Comparison of ENCODE assay signal across 10 cellular contexts in the genomic region with DNA sequence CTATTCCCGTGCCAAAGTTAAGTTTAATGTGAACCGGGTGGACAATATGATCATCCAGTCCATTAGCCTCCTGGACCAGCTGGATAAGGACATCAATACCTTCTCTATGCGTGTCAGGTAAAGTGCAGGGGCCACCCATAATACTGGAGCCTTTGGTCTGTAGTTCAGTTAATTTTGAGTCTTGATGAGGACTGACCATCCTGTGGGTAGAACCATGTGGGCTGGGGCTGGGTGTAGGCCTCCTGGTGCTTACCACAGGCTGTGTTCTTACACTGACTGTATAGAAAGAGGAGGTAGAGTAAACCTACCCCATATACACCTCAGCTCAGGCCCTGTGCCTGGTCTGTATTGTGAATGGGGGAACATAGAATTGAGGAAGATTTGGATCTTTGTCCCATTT. TPM values are rescaled to one million over a fixed set of nuclear protein-coding genes. Genes with fewer than 3 reads are reported as not detected.
DNase-seq lines count a peak whose midpoint lies in the region; ATAC-seq, FAIRE-seq and TF ChIP-seq lines count a peak whose summit lies in the region.
"Had no signal": no experiment of that assay in that cellular context is flagged by ENCODE, and none has a peak within 500 bp of the region (broad histone marks: within the 10 kb centered on the region; RNA-seq: fewer than 3 reads in every experiment).

No MANE protein-coding gene starts in this region.

- H3K27me3 Mint-ChIP-seq in activated T-cell treated with anti-CD3 and anti-CD28 coated beads, Interleukin-2, amount 50 U/mL, for 72 hours (ENCODE audit: low read depth): no peaks in the 10 kb centered on the region

- peaks cover 37 to 74% (median 72%) of the 10 kb centered on the region in 11 experiments; a peak in 21 of 22 replicates for H4K20me1 ChIP-seq in BLaER1 treated with 17β-estradiol and CSF1 and Interleukin-3, amounts not matched to agents 10 nM and 100 nM
- peaks cover 39% of the 10 kb centered on the region for H4K20me1 ChIP-seq in keratinocyte (ENCODE audit: control insufficient read depth, extremely low read depth, insufficient read depth, low read length)

- H3K9ac ChIP-seq in BLaER1 treated with 17β-estradiol and CSF1 and Interleukin-3, amounts not matched to agents 10 nM and 100 nM: peak overlapping the region; percentile 84 to 99 (median 92); a peak in 21 of 22 replicates
- no peak overlapping the region for H3K9ac ChIP-seq in keratinocyte (ENCODE audit: control insufficient read depth, extremely low read depth, insufficient read depth, low read length)

- no peak for DNase-seq in activated T-cell treated with anti-CD3 and anti-CD28 coated beads, Interleukin-2, amount 50 U/mL, for 72 hours
- DNase-seq in keratinocyte (ENCODE audit: low read depth, low spot score) (no peak), HuH-7 (ENCODE audit: low spot score) (no peak), OCI-M1 (lab: John Stamatoyannopoulos, UW) (no peak), AG08395 (ENCODE audit: low spot score) (no peak)
- DNase-seq: foreskin keratinocyte; stimulated activated CD4-positive, alpha-beta T cell treated with anti-CD3 and anti-CD28 coated beads, Interleukin-12 subunit alpha, Interleukin-12 subunit beta, amount 100 ng/mL, for 4 hours had no signal

- no peaks in the 10 kb centered on the region for H3K9me3 ChIP-seq in BLaER1 treated with 17β-estradiol and CSF1 and Interleukin-3, amounts not matched to agents 10 nM and 100 nM (replicated peaks in 1 of 11)
- no peaks in the 10 kb centered on the region for H3K9me3 ChIP-seq in HEK293 (ENCODE audit: control insufficient read depth, insufficient read depth, low read depth, low read length)
- H3K9me3 ChIP-seq in keratinocyte (ENCODE audit: control insufficient read depth, low read depth, low read length): no peaks in the 10 kb centered on the region

- H3K4me1 Mint-ChIP-seq in activated T-cell treated with anti-CD3 and anti-CD28 coated beads, Interleukin-2, amount 50 U/mL, for 72 hours (ENCODE audit: low read depth): peaks cover 49% of the 10 kb centered on the region

- H3K36me3 Mint-ChIP-seq in activated T-cell treated with anti-CD3 and anti-CD28 coated beads, Interleukin-2, amount 50 U/mL, for 72 hours (ENCODE audit: insufficient read depth in 2 of 2): peaks cover 27 to 39% of the 10 kb centered on the region in 2 donors

- ATAC-seq in activated T-cell treated with anti-CD3 and anti-CD28 coated beads, Interleukin-2, amount 50 U/mL, for 72 hours (replicated peaks in 1 of 2): no peak
- ATAC-seq in HG03139 (IDR thresholded peaks at IDR 0.05; ENCODE audit: unreplicated experiment): no peak
- ATAC-seq: foreskin keratinocyte had no signal

- no peaks in the 10 kb centered on the region for H3K27me3 ChIP-seq in BLaER1 treated with 17β-estradiol and CSF1 and Interleukin-3, amounts not matched to agents 10 nM and 100 nM
- no peaks in the 10 kb centered on the region for H3K27me3 ChIP-seq in keratinocyte (ENCODE audit: control insufficient read depth, extremely low read depth, insufficient read depth, low read length)
- H3K27me3 ChIP-seq: foreskin keratinocyte had no signal

- POLR2A ChIA-PET in HEK293 (lab: Yijun Ruan, JAX): interaction anchor here (1.3 to 6.7 kb wide), 3 partner anchors 12 to 184 kb away, joined by 3 to 133 read pairs (median 4); a partner anchor contains a TSS

- H3K9me1 ChIP-seq in keratinocyte (ENCODE audit: control insufficient read depth, extremely low read depth, insufficient read depth, low read length): no peaks in the 10 kb centered on the region

- H3K4me3 ChIP-seq in BLaER1 treated with 17β-estradiol and CSF1 and Interleukin-3, amounts not matched to agents 10 nM and 100 nM: peak overlapping the region in 8 of 10 experiments; percentile 84 to 100 (median 94); a peak in 17 of 20 replicates
- no peak overlapping the region; the same call in 1 of the 2 replicates for H3K4me3 ChIP-seq in HEK293 (ENCODE audit: low read depth, low read length)
- peak overlapping the region in 1 of 3 experiments; percentile 94 for H3K4me3 ChIP-seq in keratinocyte (ENCODE audit: control insufficient read depth in 2 of 3, extremely low read depth in 1 of 3, insufficient read depth in 2 of 3, low read depth in 1 of 3, low read length in 3 of 3)

- no peak overlapping the region for H2AFZ ChIP-seq in keratinocyte (ENCODE audit: control insufficient read depth, low read length)

- FAIRE-seq in keratinocyte (lab: Jason Lieb, UNC): no peak

- peaks cover 38 to 72% (median 64%) of the 10 kb centered on the region in 10 experiments for H3K4me1 ChIP-seq in BLaER1 treated with 17β-estradiol and CSF1 and Interleukin-3, amounts not matched to agents 10 nM and 100 nM
- peaks cover 7% of the 10 kb centered on the region for H3K4me1 ChIP-seq in HEK293 (ENCODE audit: control insufficient read depth, insufficient read depth, low read length)
- H3K4me1 ChIP-seq in keratinocyte (ENCODE audit: control insufficient read depth, extremely low read depth, insufficient read depth, low read length): peaks cover 21% of the 10 kb centered on the region
- H3K4me1 ChIP-seq: foreskin keratinocyte had no signal

- peak overlapping the region; percentile 95 to 96 for H3K4me3 Mint-ChIP-seq in activated T-cell treated with anti-CD3 and anti-CD28 coated beads, Interleukin-2, amount 50 U/mL, for 72 hours

- peak overlapping the region in 3 of 11 experiments; percentile 85 to 99 (median 96); a peak in 3 of 22 replicates for H3K27ac ChIP-seq in BLaER1 treated with 17β-estradiol and CSF1 and Interleukin-3, amounts not matched to agents 10 nM and 100 nM
- H3K27ac ChIP-seq in HEK293 (ENCODE audit: extremely low read depth, low read depth, low read length) (peak overlapping the region; percentile 97), keratinocyte (ENCODE audit: control insufficient read depth, insufficient read depth, low read length) (no peak overlapping the region)
- H3K27ac ChIP-seq: foreskin keratinocyte had no signal

- H3K79me2 ChIP-seq in keratinocyte (ENCODE audit: control insufficient read depth, insufficient read depth, low read length): peaks cover 66% of the 10 kb centered on the region

- peaks cover 59 to 70% (median 69%) of the 10 kb centered on the region in 11 experiments for H3K36me3 ChIP-seq in BLaER1 treated with 17β-estradiol and CSF1 and Interleukin-3, amounts not matched to agents 10 nM and 100 nM
- peaks cover 40 to 70% of the 10 kb centered on the region in 2 experiments for H3K36me3 ChIP-seq in HEK293 (ENCODE audit: control insufficient read depth in 2 of 2, insufficient read depth in 1 of 2, low read length in 2 of 2)
- H3K36me3 ChIP-seq in keratinocyte (ENCODE audit: control insufficient read depth in 2 of 2, extremely low read depth in 1 of 2, insufficient read depth in 2 of 2, low read length in 2 of 2): peaks cover 40 to 51% of the 10 kb centered on the region in 2 experiments

- dilution Hi-C loops in keratinocyte (cut with MboI; ENCODE audit: extremely low pct_ligation_motif_present, low sequenced_read_pairs): no loop called here

- no peaks in the 10 kb centered on the region for H3K9me3 Mint-ChIP-seq in activated T-cell treated with anti-CD3 and anti-CD28 coated beads, Interleukin-2, amount 50 U/mL, for 72 hours

- peak overlapping the region; percentile 94 for H3K27ac Mint-ChIP-seq in activated T-cell treated with anti-CD3 and anti-CD28 coated beads, Interleukin-2, amount 50 U/mL, for 72 hours

- no peak for TF ChIP-seq CTCF in HEK293 (tag by site-specific recombination; IDR thresholded peaks at IDR 0.05)
- no peak for TF ChIP-seq CTCF in keratinocyte (optimal IDR thresholded peaks at IDR 0.05 in 1 of 3, IDR thresholded peaks at IDR 0.05 in 1 of 3, conservative IDR thresholded peaks at IDR 0.05 in 1 of 3; ENCODE audit: extremely low read depth in 1 of 3, insufficient read depth in 2 of 3, low read length in 3 of 3)

- CTCF ChIA-PET in HEK293 (lab: Yijun Ruan, JAX): interaction anchor here (1.1 to 16.0 kb wide), 3 partner anchors 10 to 133 kb away, joined by 3 to 166 read pairs (median 7); no protein-coding TSS in a partner anchor

- peak overlapping the region; percentile 88 to 99 (median 97) for H3K4me2 ChIP-seq in BLaER1 treated with 17β-estradiol and CSF1 and Interleukin-3, amounts not matched to agents 10 nM and 100 nM
- peak overlapping the region; percentile 93 for H3K4me2 ChIP-seq in keratinocyte (ENCODE audit: control insufficient read depth, extremely low read depth, insufficient read depth, low read depth, low read length)

TF ChIP-seq in HEK293, 187 proteins besides CTCF, POLR2A, EP300 and RAD21 (continues in another document):
- no peak for TF ChIP-seq ZNF624 (tag by site-specific recombination; IDR thresholded peaks at IDR 0.05)

RNA-seq across cellular contexts. Expression of a gene that starts 2.4 kb away (rescaled TPM):
- total RNA-seq in activated T-cell treated with anti-CD3 and anti-CD28 coated beads, Interleukin-2, amount 50 U/mL, for 72 hours: 100 to 1,000 TPM; 263 to 392 TPM
- 193 to 300 TPM (median 242 TPM) in 3 replicates for polyA plus RNA-seq in keratinocyte
- polyA plus RNA-seq in keratinocyte (2011; ENCODE audit: low read depth): 201 TPM
- polyA plus RNA-seq in keratinocyte (2011; cell fraction: cytosol; rRNA removed): 106 and 127 TPM in 2 replicates
- 562 and 667 TPM in 2 replicates for polyA plus RNA-seq in keratinocyte (2011; cell fraction: nucleus; rRNA removed)
- 119 and 228 TPM in 2 replicates for polyA plus RNA-seq in keratinocyte (2012; ENCODE audit: low replicate concordance)
- polyA minus RNA-seq in keratinocyte: 207 to 258 TPM (median 219 TPM) in 3 replicates
- 138 TPM for polyA minus RNA-seq in keratinocyte (2011; cell fraction: cytosol; rRNA and poly(A)+ RNA removed)
- polyA minus RNA-seq in keratinocyte (2011; cell fraction: nucleus; rRNA and poly(A)+ RNA removed): 288 and 388 TPM in 2 replicates

RNA-seq across cellular contexts. Expression of a gene that starts 9.2 kb away (rescaled TPM):
- 100 to 1,000 TPM; 101 to 127 TPM for total RNA-seq in activated T-cell treated with anti-CD3 and anti-CD28 coated beads, Interleukin-2, amount 50 U/mL, for 72 hours
- polyA plus RNA-seq in keratinocyte: 113 to 131 TPM (median 123 TPM) in 3 replicates
- polyA plus RNA-seq in keratinocyte (2011; ENCODE audit: low read depth): 28.2 TPM
- 99.8 and 107 TPM in 2 replicates for polyA plus RNA-seq in keratinocyte (2011; cell fraction: cytosol; rRNA removed)
- 211 and 235 TPM in 2 replicates for polyA plus RNA-seq in keratinocyte (2011; cell fraction: nucleus; rRNA removed)
- 74.4 and 76.0 TPM in 2 replicates for polyA plus RNA-seq in keratinocyte (2012; ENCODE audit: low replicate concordance)
- polyA minus RNA-seq in keratinocyte: 68.4 to 117 TPM (median 78.2 TPM) in 3 replicates
- 67.1 TPM for polyA minus RNA-seq in keratinocyte (2011; cell fraction: cytosol; rRNA and poly(A)+ RNA removed)
- 35.1 and 39.4 TPM in 2 replicates for polyA minus RNA-seq in keratinocyte (2011; cell fraction: nucleus; rRNA and poly(A)+ RNA removed)

RNA-seq across cellular contexts. Expression of a gene that starts 37.7 kb away (rescaled TPM):
- 10 to 100 TPM in 1 of 2 donors, 1 to 10 TPM in 1; 8.9 to 23.0 TPM for total RNA-seq in activated T-cell treated with anti-CD3 and anti-CD28 coated beads, Interleukin-2, amount 50 U/mL, for 72 hours
- 0.12 to 0.17 TPM in 2 of 3 replicates, not detected in the other for polyA plus RNA-seq in keratinocyte
- polyA plus RNA-seq in keratinocyte (2011; ENCODE audit: low read depth): not detected
- not detected in 2 replicates for polyA plus RNA-seq in keratinocyte (2011; cell fraction: cytosol; rRNA removed)
- polyA plus RNA-seq in keratinocyte (2011; cell fraction: nucleus; rRNA removed): 0.25 TPM in 1 of 2 replicates, not detected in the other
- polyA plus RNA-seq in keratinocyte (2012; ENCODE audit: low replicate concordance): 0.10 TPM in 1 of 2 replicates, not detected in the other
- 0.89 TPM in 1 of 3 replicates, not detected in the others for polyA minus RNA-seq in keratinocyte
- not detected for polyA minus RNA-seq in keratinocyte (2011; cell fraction: cytosol; rRNA and poly(A)+ RNA removed)
- not detected in 2 replicates for polyA minus RNA-seq in keratinocyte (2011; cell fraction: nucleus; rRNA and poly(A)+ RNA removed)
